Comparison of ENCODE assay signal across 28 cellular contexts in genomic region chr3:9113040-9113439, GRCh38.
"Had no signal": no experiment of that assay in that cellular context is flagged by ENCODE, and none has a peak within 500 bp of the region (broad histone marks: within the 10 kb centered on the region; RNA-seq: fewer than 3 reads in every experiment).

No MANE protein-coding gene starts in this region.

- FAIRE-seq: astrocyte had no signal

- ATAC-seq: activated naive CD4-positive, alpha-beta T cell treated with anti-CD3 and anti-CD28 coated beads, Interleukin-2, amount 50 U/mL, for 72 hours; activated T-cell treated with anti-CD3 and anti-CD28 coated beads, Interleukin-2, amount 50 U/mL, for 72 hours; foreskin keratinocyte; gastrocnemius medialis; heart right ventricle had no signal

- H3K9me3 ChIP-seq: colonic mucosa, esophagus muscularis mucosa, gastrocnemius medialis, heart right ventricle had no signal

- H3K27me3 ChIP-seq: colonic mucosa, esophagus muscularis mucosa, foreskin keratinocyte, gastrocnemius medialis, heart right ventricle had no signal

- H3K4me3 ChIP-seq: cardiac muscle cell, colonic mucosa, esophagus muscularis mucosa, gastrocnemius medialis, heart right ventricle had no signal

- H3K36me3 ChIP-seq: cardiac muscle cell, colonic mucosa, esophagus muscularis mucosa, gastrocnemius medialis, heart right ventricle had no signal

- H3K4me1 ChIP-seq: colonic mucosa, foreskin keratinocyte had no signal

- DNase-seq: activated CD4-positive, alpha-beta memory T cell treated with anti-CD3 and anti-CD28 coated beads, Interleukin-2, amount 10 ng/mL, durations not matched to agents 7 days and 5 days; activated CD4-positive, alpha-beta T cell treated with anti-CD3 and anti-CD28 coated beads for 1 hour; activated CD4-positive, alpha-beta T cell treated with anti-CD3 and anti-CD28 coated beads for 4 hours; activated CD4-positive, alpha-beta T cell treated with anti-CD3 and anti-CD28 coated beads, Interleukin-2, amount 10 ng/mL, durations not matched to agents 7 days and 5 days; activated CD4-positive, alpha-beta T cell treated with anti-CD3 and anti-CD28 coated beads, Interleukin-2, amount 50 U/mL, for 4 hours; activated CD8-positive, alpha-beta memory T cell treated with anti-CD3 and anti-CD28 coated beads, Interleukin-2, amount 50 U/mL, for 48 hours; activated gamma-delta T cell; activated naive CD4-positive, alpha-beta T cell; activated naive CD4-positive, alpha-beta T cell treated with anti-CD3 and anti-CD28 coated beads, Interleukin-2, amount 10 ng/mL, durations not matched to agents 7 days and 5 days; activated naive CD8-positive, alpha-beta T cell treated with anti-CD3 and anti-CD28 coated beads, Interleukin-2, amount 10 ng/mL, durations not matched to agents 7 days and 5 days; activated T-cell treated with anti-CD3 and anti-CD28 coated beads for 4 hours; activated T-cell treated with anti-CD3 and anti-CD28 coated beads, Interleukin-2, amount 50 U/mL, for 24 hours; activated T-cell treated with anti-CD3 and anti-CD28 coated beads, Interleukin-2, amount 50 U/mL, for 72 hours; anterior cingulate cortex; central memory CD4-positive, alpha-beta T cell; cerebellar nuclear complex; colonic mucosa; effector memory CD4-positive, alpha-beta T cell; endodermal cell; erythroblast; gastrocnemius medialis; heart right ventricle; T-helper 2 cell had no signal

- H3K27ac ChIP-seq: cardiac muscle cell, colonic mucosa, esophagus muscularis mucosa, foreskin keratinocyte, gastrocnemius medialis, heart right ventricle had no signal
